Comparison of ENCODE assay signal across 12 cellular contexts in the genomic region with DNA sequence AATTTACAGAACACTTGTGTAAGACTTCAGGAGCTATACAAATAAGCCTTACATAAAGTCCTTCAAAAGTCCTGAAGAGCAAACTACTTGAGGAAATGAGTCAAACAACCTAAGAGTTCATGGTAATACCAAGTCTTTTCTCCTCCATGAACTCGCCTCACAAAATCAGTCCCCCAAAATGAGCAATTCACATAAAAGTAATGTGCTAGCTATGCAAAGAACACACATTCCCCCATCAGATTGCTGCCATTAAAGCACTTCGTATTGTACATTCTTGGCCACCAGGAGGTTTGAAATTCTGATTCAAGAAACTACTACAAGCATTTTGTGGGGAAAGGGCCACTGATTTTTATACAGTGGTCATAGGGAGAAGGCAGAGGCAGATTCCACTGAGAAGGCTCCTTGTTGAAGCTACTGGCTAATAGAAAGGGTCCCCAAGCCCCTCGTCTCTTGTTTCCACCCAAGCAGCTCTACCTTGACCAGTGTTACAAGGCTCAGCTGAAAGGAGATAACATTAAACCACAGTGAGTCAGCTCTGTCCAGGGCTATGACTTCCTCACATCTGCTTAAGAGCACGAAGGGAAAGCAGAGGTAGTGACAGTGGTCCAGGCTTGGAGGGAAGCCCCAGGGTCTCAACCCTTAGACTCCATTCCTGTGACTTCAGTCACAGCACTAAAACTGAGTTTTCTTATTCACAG.
A peak's percentile ranks its signal among the peaks of the same experiment; 100 is the strongest.
DNase-seq lines count a peak whose midpoint lies in the region; ATAC-seq and TF ChIP-seq lines count a peak whose summit lies in the region.
"Had no signal": no experiment of that assay in that cellular context is flagged by ENCODE, and none has a peak within 500 bp of the region (broad histone marks: within the 10 kb centered on the region; RNA-seq: fewer than 3 reads in every experiment).

No MANE protein-coding gene starts in this region.

- H3K36me3 Mint-ChIP-seq in T-helper 17 cell (ENCODE audit: low read depth) = peaks cover 3% of the 10 kb centered on the region
- H3K36me3 Mint-ChIP-seq in T-helper 2 cell treated with Interferon-gamma antibody and Interleukin-4, amounts not matched to agents 5 μg/mL and 100 μg/mL, for 36 hours (ENCODE audit: low read depth) = no peaks in the 10 kb centered on the region

- peak overlapping the region; percentile 86 for H3K27ac Mint-ChIP-seq in T-helper 17 cell
- no peak overlapping the region for H3K27ac Mint-ChIP-seq in T-helper 2 cell treated with Interferon-gamma antibody and Interleukin-4, amounts not matched to agents 5 μg/mL and 100 μg/mL, for 36 hours

- DNase-seq in A673 (ENCODE audit: low spot score) (peak; percentile 61), T-helper 17 cell (no peak), glomerular visceral epithelial cell (ENCODE audit: extremely low spot score) (peak; percentile 31), iPS-NIHi7 (ENCODE audit: extremely low spot score) (no peak), DMS153 treated with DMSO at 0.1 percent for 48 hours (lab: John Stamatoyannopoulos, UW; ENCODE audit: unreplicated experiment) (no peak)
- no peak for DNase-seq in T-helper 2 cell treated with Interferon-gamma antibody and Interleukin-4, amounts not matched to agents 5 μg/mL and 100 μg/mL, for 36 hours (ENCODE audit: low spot score)
- DNase-seq: Caco-2, gastrocnemius medialis, midbrain, NCI-H2107 had no signal

- H3K27me3 ChIP-seq in A673 (replicated peaks; ENCODE audit: insufficient read depth, low read depth, low read length, poor library complexity) = no peaks in the 10 kb centered on the region
- H3K27me3 ChIP-seq: gastrocnemius medialis had no signal

- H3K4me1 ChIP-seq in A673 (ENCODE audit: insufficient read depth, low read length, poor library complexity, severe bottlenecking) = peaks cover 30% of the 10 kb centered on the region
- H3K4me1 ChIP-seq: gastrocnemius medialis had no signal

- peaks cover 8% of the 10 kb centered on the region for H3K9me3 ChIP-seq in A673 (ENCODE audit: low read depth, low read length, poor library complexity, severe bottlenecking)
- H3K9me3 ChIP-seq in T-helper 17 cell (ENCODE audit: control insufficient read depth, low read length, poor library complexity, severe bottlenecking) = no peaks in the 10 kb centered on the region

- no peak overlapping the region for H3K27ac ChIP-seq in A673 (ENCODE audit: low read depth, low read length, poor library complexity, severe bottlenecking)
- H3K27ac ChIP-seq: gastrocnemius medialis had no signal

- peaks cover 10% of the 10 kb centered on the region for H3K9me3 Mint-ChIP-seq in T-helper 2 cell treated with Interferon-gamma antibody and Interleukin-4, amounts not matched to agents 5 μg/mL and 100 μg/mL, for 36 hours

- no peaks in the 10 kb centered on the region for H3K27me3 Mint-ChIP-seq in T-helper 17 cell
- H3K27me3 Mint-ChIP-seq in T-helper 2 cell treated with Interferon-gamma antibody and Interleukin-4, amounts not matched to agents 5 μg/mL and 100 μg/mL, for 36 hours (ENCODE audit: low read depth) = no peaks in the 10 kb centered on the region

- no peak overlapping the region for H3K4me3 ChIP-seq in A673 (ENCODE audit: low read depth, low read length, poor library complexity, severe bottlenecking)
- H3K4me3 ChIP-seq: gastrocnemius medialis had no signal

- POLR2A ChIA-PET in A673 (lab: Charles Lee; ENCODE audit: low non-redundant PET) = no interaction called here

- 0 out of 2 replicates have a peak, but pooled peaks have one; percentile 12 for TF ChIP-seq CTCF in A673 (conservative IDR thresholded peaks at IDR 0.05; ENCODE audit: low read depth, low read length)

- H3K4me3 Mint-ChIP-seq in T-helper 17 cell = no peak overlapping the region
- no peak overlapping the region for H3K4me3 Mint-ChIP-seq in T-helper 2 cell treated with Interferon-gamma antibody and Interleukin-4, amounts not matched to agents 5 μg/mL and 100 μg/mL, for 36 hours

- H3K4me1 Mint-ChIP-seq in T-helper 17 cell = peaks cover 24% of the 10 kb centered on the region
- H3K4me1 Mint-ChIP-seq in T-helper 2 cell treated with Interferon-gamma antibody and Interleukin-4, amounts not matched to agents 5 μg/mL and 100 μg/mL, for 36 hours (ENCODE audit: low read depth) = peaks cover 15% of the 10 kb centered on the region

- peak; percentile 47 for ATAC-seq in GM18868 (IDR thresholded peaks at IDR 0.05; ENCODE audit: unreplicated experiment)
- no peak for ATAC-seq in T-helper 17 cell
- ATAC-seq in activated CD4-positive, CD25-positive, alpha-beta regulatory T cell treated with anti-CD3 and anti-CD28 coated beads, Interleukin-2, amount 50 U/mL, for 24 hours = no peak
- ATAC-seq: gastrocnemius medialis had no signal

- no peaks in the 10 kb centered on the region for H3K36me3 ChIP-seq in A673 (ENCODE audit: insufficient read depth, low read length, poor library complexity, severe bottlenecking)
- H3K36me3 ChIP-seq: gastrocnemius medialis had no signal

- intact Hi-C loops in A673 (cut with micrococcal nuclease; ENCODE audit: unreplicated experiment) = no loop called here

- CTCF ChIA-PET in A673 (lab: Charles Lee) = no interaction called here

- BruUV-seq in A673 (replicated peaks; lab: Mats Ljungman, UMichigan) = no TSS peak

Comparison
In these comparisons a context has a peak if more than half of its experiments do, and no peak if none do; other contexts are left out.
1. DNase-seq: peak in A673 (single experiment) and glomerular visceral epithelial cell (single experiment); none in T-helper 17 cell (0 of 3), iPS-NIHi7 (single experiment), DMS153 treated with DMSO at 0.1 percent for 48 hours (single experiment) and T-helper 2 cell treated with Interferon-gamma antibody and Interleukin-4, amounts not matched to agents 5 μg/mL and 100 μg/mL, for 36 hours (single experiment).